Comparison of ENCODE assay signal across 10 cellular contexts in the genomic region with DNA sequence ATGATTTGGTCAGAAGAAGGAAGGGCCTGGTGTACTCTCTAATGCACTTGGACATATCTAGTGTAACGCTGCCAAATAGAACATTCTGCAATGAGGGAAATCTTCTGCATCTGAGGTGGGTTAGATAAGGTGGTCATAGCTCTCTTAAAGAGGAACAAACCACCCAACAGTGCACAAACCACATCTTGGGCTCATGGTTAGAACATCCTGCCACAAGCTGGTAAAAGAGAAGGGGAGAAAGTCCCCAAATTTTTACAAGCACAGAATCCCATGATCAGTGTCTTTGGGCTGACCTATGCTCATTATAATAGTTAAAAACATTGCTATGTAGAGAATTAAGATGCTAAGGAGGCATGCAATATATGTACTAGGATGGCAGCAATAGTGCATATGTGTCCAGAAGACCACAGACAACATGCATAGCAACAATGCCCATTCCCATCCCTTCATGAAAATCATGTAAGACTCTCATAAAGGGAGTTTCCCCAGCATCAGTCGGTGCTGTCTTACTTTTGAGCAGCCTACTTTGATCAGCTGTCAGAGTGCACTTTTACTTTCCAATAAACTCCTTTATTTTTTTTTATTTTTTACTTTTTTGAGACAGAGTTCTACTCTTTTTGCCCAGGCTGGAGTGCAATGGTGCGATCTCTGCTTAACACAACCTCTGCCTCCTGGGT.
DNase-seq lines count a peak whose midpoint lies in the region; ATAC-seq and TF ChIP-seq lines count a peak whose summit lies in the region.
"Had no signal": no experiment of that assay in that cellular context is flagged by ENCODE, and none has a peak within 500 bp of the region (broad histone marks: within the 10 kb centered on the region; RNA-seq: fewer than 3 reads in every experiment).

No MANE protein-coding gene starts in this region.

- TF ChIP-seq CTCF in gastrocnemius medialis (IDR thresholded peaks at IDR 0.05 in 4 of 5, conservative IDR thresholded peaks at IDR 0.05 in 1 of 5), result no peak

- no peaks in the 10 kb centered on the region for H3K36me3 Mint-ChIP-seq in memory B cell
- no peaks in the 10 kb centered on the region for H3K36me3 Mint-ChIP-seq in activated CD4-positive, alpha-beta T cell treated with anti-CD3 and anti-CD28 coated beads for 36 hours (ENCODE audit: low read depth)

- peak; percentile 74 for ATAC-seq in GM19025 (IDR thresholded peaks at IDR 0.05; ENCODE audit: low read depth, unreplicated experiment)
- ATAC-seq in GM21786 (IDR thresholded peaks at IDR 0.05; ENCODE audit: unreplicated experiment), result peak; percentile 73
- peak; percentile 77 for ATAC-seq in HG03571 (IDR thresholded peaks at IDR 0.05; ENCODE audit: unreplicated experiment)
- peak; percentile 91 for ATAC-seq in memory B cell (ENCODE audit: low read depth)
- ATAC-seq in gastrocnemius medialis, result no peak
- ATAC-seq in activated CD4-positive, alpha-beta T cell treated with anti-CD3 and anti-CD28 coated beads for 36 hours, result no peak
- ATAC-seq: body of pancreas had no signal

- no peaks in the 10 kb centered on the region for H3K27me3 Mint-ChIP-seq in memory B cell
- no peaks in the 10 kb centered on the region for H3K27me3 Mint-ChIP-seq in activated CD4-positive, alpha-beta T cell treated with anti-CD3 and anti-CD28 coated beads for 36 hours

- H3K9me3 ChIP-seq in gastrocnemius medialis, result no peaks in the 10 kb centered on the region
- H3K9me3 ChIP-seq: body of pancreas, neutrophil had no signal

- H3K36me3 ChIP-seq in gastrocnemius medialis, result no peaks in the 10 kb centered on the region
- H3K36me3 ChIP-seq: neutrophil had no signal

- H3K27me3 ChIP-seq in gastrocnemius medialis, result no peaks in the 10 kb centered on the region
- H3K27me3 ChIP-seq: body of pancreas, neutrophil had no signal

- POLR2A ChIA-PET in activated CD4-positive, alpha-beta T cell treated with anti-CD3 and anti-CD28 coated beads for 36 hours (lab: Charles Lee), result no interaction called here

- H3K4me1 ChIP-seq in gastrocnemius medialis, result no peaks in the 10 kb centered on the region
- H3K4me1 ChIP-seq: body of pancreas had no signal

- DNase-seq in memory B cell (ENCODE audit: low spot score in 2 of 2) (peak in 1 of 2 donors; percentile 8), gastrocnemius medialis (no peak), Ammon's horn (ENCODE audit: low spot score) (no peak)
- DNase-seq in activated CD4-positive, alpha-beta T cell treated with anti-CD3 and anti-CD28 coated beads for 36 hours, result no peak
- DNase-seq: body of pancreas had no signal

- no peaks in the 10 kb centered on the region for H3K9me3 Mint-ChIP-seq in memory B cell
- H3K9me3 Mint-ChIP-seq in activated CD4-positive, alpha-beta T cell treated with anti-CD3 and anti-CD28 coated beads for 36 hours (ENCODE audit: low read depth), result no peaks in the 10 kb centered on the region

- H3K4me3 Mint-ChIP-seq in memory B cell, result no peak overlapping the region
- no peak overlapping the region for H3K4me3 Mint-ChIP-seq in activated CD4-positive, alpha-beta T cell treated with anti-CD3 and anti-CD28 coated beads for 36 hours

- TF ChIP-seq POLR2A in gastrocnemius medialis (IDR thresholded peaks at IDR 0.05), result no peak

- intact Hi-C loops in gastrocnemius medialis (cut with DNase I; ENCODE audit: low total_unique reads), result no loop called here
- intact Hi-C loops in activated CD4-positive, alpha-beta T cell treated with anti-CD3 and anti-CD28 coated beads for 36 hours (cut with DNase I, micrococcal nuclease), result no loop called here

- CTCF ChIA-PET in activated CD4-positive, alpha-beta T cell treated with anti-CD3 and anti-CD28 coated beads for 36 hours (lab: Charles Lee), result no interaction called here

- H3K4me1 Mint-ChIP-seq in memory B cell, result peaks cover 11% of the 10 kb centered on the region
- H3K4me1 Mint-ChIP-seq in activated CD4-positive, alpha-beta T cell treated with anti-CD3 and anti-CD28 coated beads for 36 hours, result peaks cover 3% of the 10 kb centered on the region

- peak overlapping the region; percentile 80 for H3K27ac Mint-ChIP-seq in memory B cell
- no peak overlapping the region for H3K27ac Mint-ChIP-seq in activated CD4-positive, alpha-beta T cell treated with anti-CD3 and anti-CD28 coated beads for 36 hours

- no peak overlapping the region for H3K27ac ChIP-seq in gastrocnemius medialis
- H3K27ac ChIP-seq: body of pancreas, neutrophil, SK-N-MC had no signal

- in situ Hi-C loops in gastrocnemius medialis (cut with MboI; ENCODE audit: low sequenced_read_pairs in 4 of 4), result no loop called here

- no peak overlapping the region for H3K4me3 ChIP-seq in gastrocnemius medialis
- H3K4me3 ChIP-seq: body of pancreas, SK-N-MC had no signal

Comparison
In these comparisons a context has a peak if more than half of its experiments do, and no peak if none do; other contexts are left out.
1. ATAC-seq: peak in GM19025 (single experiment), GM21786 (single experiment), HG03571 (single experiment) and memory B cell (single experiment); none in gastrocnemius medialis (0 of 2) and activated CD4-positive, alpha-beta T cell treated with anti-CD3 and anti-CD28 coated beads for 36 hours (single experiment).